8 cellular contexts compared by ENCODE assay signal in genomic region chr2:86441789-86442641, GRCh38. TPM values are rescaled to one million over a fixed set of nuclear protein-coding genes. Genes with fewer than 3 reads are reported as not detected.
DNase-seq lines count a peak whose midpoint lies in the region; ATAC-seq and TF ChIP-seq lines count a peak whose summit lies in the region.

No MANE protein-coding gene starts in this region.

- H2AFZ ChIP-seq in parathyroid adenoma, result peak overlapping the region; percentile 48

- ATAC-seq in GM18867 (IDR thresholded peaks at IDR 0.05; ENCODE audit: unreplicated experiment), result peak; percentile 23
- ATAC-seq in Right ventricle myocardium inferior, result peak; percentile 7

- peak overlapping the region; percentile 94 for H3K4me3 Mint-ChIP-seq in activated naive CD8-positive, alpha-beta T cell treated with anti-CD3 and anti-CD28 coated beads for 36 hours

- peaks cover 3% of the 10 kb centered on the region for H3K27me3 Mint-ChIP-seq in activated naive CD8-positive, alpha-beta T cell treated with anti-CD3 and anti-CD28 coated beads for 36 hours

- POLR2A ChIA-PET in AG04449 (lab: Yijun Ruan, JAX), result interaction anchor here (0.7 to 3.0 kb wide), 5 partner anchors 9 to 246 kb away, joined by 3 to 13 read pairs (median 6); partner anchors contain the start of gene IMMT

- H3K4me1 Mint-ChIP-seq in activated naive CD8-positive, alpha-beta T cell treated with anti-CD3 and anti-CD28 coated beads for 36 hours, result peaks cover 42% of the 10 kb centered on the region

- WGBS in tibial nerve, 2 donors, result 0% methylated on average over 29 to 63 of the region's 63 CpGs

- H3K27ac Mint-ChIP-seq in activated naive CD8-positive, alpha-beta T cell treated with anti-CD3 and anti-CD28 coated beads for 36 hours, result peak overlapping the region; percentile 94

- H3K4me2 ChIP-seq in parathyroid adenoma (ENCODE audit: low read length), result peak overlapping the region; percentile 86

- CTCF ChIA-PET in AG04449 (lab: Yijun Ruan, JAX), result interaction anchor here (1.2 to 3.9 kb wide), 3 partner anchors 9 to 221 kb away, joined by 3 to 30 read pairs (median 4); no protein-coding TSS in a partner anchor

- H3K27me3 ChIP-seq in HL-60 (ENCODE audit: insufficient read depth, poor library complexity, severe bottlenecking) (no peaks in the 10 kb centered on the region), parathyroid adenoma (ENCODE audit: control insufficient read depth, insufficient read depth, low read length) (no peaks in the 10 kb centered on the region), tibial nerve (no peaks in the 10 kb centered on the region)

- peaks cover 26% of the 10 kb centered on the region for H3K79me2 ChIP-seq in parathyroid adenoma

- peak in 1 of 2 donors; percentile 11 for TF ChIP-seq POLR2A in tibial nerve (IDR thresholded peaks at IDR 0.05)

- peak in 1 of 2 donors; percentile 5 for TF ChIP-seq EP300 in tibial nerve (IDR thresholded peaks at IDR 0.05)

- peaks cover 16% of the 10 kb centered on the region for H3K9me3 Mint-ChIP-seq in activated naive CD8-positive, alpha-beta T cell treated with anti-CD3 and anti-CD28 coated beads for 36 hours

- intact Hi-C loops in Right ventricle myocardium inferior (cut with DNase I), result loop anchor here (2.0 to 5.0 kb wide), 5 partner anchors 45 to 220 kb away; partner anchors contain the start of genes CHMP3 and RNF103

- H3K4me3 ChIP-seq in AG04449 (ENCODE audit: low read depth, low read length) (peak overlapping the region; percentile 85), HL-60 (replicated peaks; ENCODE audit: insufficient read depth, low read length) (peak overlapping the region; percentile 58), parathyroid adenoma (ENCODE audit: low read depth, low read length) (peak overlapping the region; percentile 83), tibial nerve (peak overlapping the region; percentile 52 to 88 (median 68))

- peak overlapping the region; percentile 98 for H3K27ac ChIP-seq in HL-60 (replicated peaks)
- H3K27ac ChIP-seq in parathyroid adenoma, result peak overlapping the region; percentile 99
- peak overlapping the region; percentile 85 to 98 (median 89) for H3K27ac ChIP-seq in tibial nerve

- peaks cover 6% of the 10 kb centered on the region for H3K36me3 ChIP-seq in parathyroid adenoma (ENCODE audit: control insufficient read depth, insufficient read depth, low read length)
- H3K36me3 ChIP-seq in tibial nerve, result no peaks in the 10 kb centered on the region

- H3K9me3 ChIP-seq in parathyroid adenoma (ENCODE audit: control insufficient read depth, low read length) (peaks cover 5% of the 10 kb centered on the region), tibial nerve (peaks cover 0 to 37% (median 7%) of the 10 kb centered on the region in 4 donors)

- H3K36me3 Mint-ChIP-seq in activated naive CD8-positive, alpha-beta T cell treated with anti-CD3 and anti-CD28 coated beads for 36 hours, result peaks cover 56% of the 10 kb centered on the region

- H3K4me1 ChIP-seq in parathyroid adenoma (peaks cover 10% of the 10 kb centered on the region), tibial nerve (peaks cover 3 to 40% (median 29%) of the 10 kb centered on the region in 4 donors)

- TF ChIP-seq CTCF in AG04449 (IDR thresholded peaks at IDR 0.05; ENCODE audit: insufficient read depth, low read length, missing control alignments), result no peak
- TF ChIP-seq CTCF in HL-60 (IDR thresholded peaks at IDR 0.05; ENCODE audit: insufficient read depth, low read length), result no peak
- no peak for TF ChIP-seq CTCF in parathyroid adenoma (IDR thresholded peaks at IDR 0.05)
- no peak for TF ChIP-seq CTCF in tibial nerve (IDR thresholded peaks at IDR 0.05)

- no peak for DNase-seq in AG04449 (ENCODE audit: low read depth, low spot score)
- DNase-seq in HL-60 (ENCODE audit: low read depth in 1 of 2, low spot score in 1 of 2), result peak; percentile 36 to 81
- DNase-seq in SKM-1 (lab: John Stamatoyannopoulos, UW; ENCODE audit: unreplicated experiment), result peak; percentile 45
- peak; percentile 67 for DNase-seq in activated naive CD8-positive, alpha-beta T cell treated with anti-CD3 and anti-CD28 coated beads for 36 hours
- peak; percentile 79 for DNase-seq in Right ventricle myocardium inferior (ENCODE audit: missing footprints)
- DNase-seq in tibial nerve (ENCODE audit: low spot score in 2 of 2), result peak; percentile 28 to 35

- peak overlapping the region; percentile 3 for H3K9ac ChIP-seq in parathyroid adenoma

RNA-seq across cellular contexts. Expression of gene KDM3A, which starts 0.8 kb away (rescaled TPM):
- total RNA-seq in activated naive CD8-positive, alpha-beta T cell treated with anti-CD3 and anti-CD28 coated beads for 36 hours, result 10 to 100 TPM; 55.5 to 57.3 TPM
- total RNA-seq in Right ventricle myocardium inferior, result 29.5 TPM
- 10 to 100 TPM; 39.9 to 62.1 (median 52.0) TPM for total RNA-seq in tibial nerve
